8 cellular contexts compared by ENCODE assay signal in the genomic region with DNA sequence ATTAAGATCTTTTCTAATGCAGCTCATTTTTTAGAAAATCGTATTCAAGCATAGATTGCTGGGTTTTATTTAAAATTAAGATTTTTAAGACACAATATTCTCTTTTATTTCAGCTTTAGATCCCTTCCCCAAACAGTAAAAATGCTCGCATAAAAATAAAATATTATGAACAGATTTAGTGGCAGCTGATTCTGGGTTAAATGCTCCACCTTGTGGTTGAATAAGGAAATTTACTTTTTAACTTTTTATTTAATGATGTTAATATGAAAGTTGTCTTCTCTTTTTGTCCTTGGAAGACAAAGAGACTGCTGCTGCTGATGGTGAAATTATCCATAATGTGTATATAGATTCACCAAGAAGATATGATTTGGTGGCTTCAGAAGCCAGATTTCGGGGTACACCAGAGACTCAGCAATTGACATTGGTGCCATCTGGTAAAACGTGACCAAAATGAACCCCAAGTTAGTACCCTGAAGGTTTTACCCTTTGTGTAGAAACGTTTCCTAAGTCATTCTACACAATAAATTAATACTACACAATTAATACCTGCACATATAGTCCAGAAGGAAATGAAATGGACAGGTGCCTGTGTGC.
DNase-seq lines count a peak whose midpoint lies in the region; ATAC-seq and TF ChIP-seq lines count a peak whose summit lies in the region.

No MANE protein-coding gene starts in this region.

- TF ChIP-seq CTCF in fibroblast of lung (conservative IDR thresholded peaks at IDR 0.05 in 1 of 2, IDR thresholded peaks at IDR 0.05 in 1 of 2; ENCODE audit: low read depth in 1 of 2, low read length in 2 of 2) (peak; percentile 28 to 47), thyroid gland (IDR thresholded peaks at IDR 0.05) (peak in 5 of 6 experiments; percentile 20 to 63 (median 48))

- TF ChIP-seq POLR2A in thyroid gland (IDR thresholded peaks at IDR 0.05): no peak

- H3K27ac ChIP-seq in fibroblast of lung (ENCODE audit: insufficient read depth, low read length) (no peak overlapping the region), thyroid gland (no peak overlapping the region)

- no peak overlapping the region for H2AFZ ChIP-seq in fibroblast of lung (ENCODE audit: low read length)

- H3K27me3 ChIP-seq in fibroblast of lung (ENCODE audit: control insufficient read depth, insufficient read depth, low read length) (no peaks in the 10 kb centered on the region), thyroid gland (no peaks in the 10 kb centered on the region)

- no peaks in the 10 kb centered on the region for H4K20me1 ChIP-seq in fibroblast of lung (ENCODE audit: control insufficient read depth, extremely low read depth, insufficient read depth, low read length)

- H3K27me3 Mint-ChIP-seq in effector memory CD8-positive, alpha-beta T cell: peaks cover 0 to 11% of the 10 kb centered on the region in 2 donors

- no peak overlapping the region for H3K4me3 Mint-ChIP-seq in effector memory CD8-positive, alpha-beta T cell

- H3K4me1 ChIP-seq in fibroblast of lung (ENCODE audit: control insufficient read depth, extremely low read depth, insufficient read depth, low read length) (no peaks in the 10 kb centered on the region), thyroid gland (no peaks in the 10 kb centered on the region)

- H3K36me3 ChIP-seq in fibroblast of lung (ENCODE audit: control insufficient read depth, insufficient read depth, low read length) (no peaks in the 10 kb centered on the region), thyroid gland (no peaks in the 10 kb centered on the region)

- no peaks in the 10 kb centered on the region for H3K36me3 Mint-ChIP-seq in effector memory CD8-positive, alpha-beta T cell (ENCODE audit: insufficient read depth)

- no peaks in the 10 kb centered on the region for H3K79me2 ChIP-seq in fibroblast of lung (ENCODE audit: control insufficient read depth, insufficient read depth, low read length)

- DNase-seq in SKM-1 (lab: John Stamatoyannopoulos, UW; ENCODE audit: unreplicated experiment) (peak; percentile 39), SKM-1 treated with dmso at 0.1 percent for 144 hours (lab: John Stamatoyannopoulos, UW; ENCODE audit: unreplicated experiment) (no peak), OCI-M1 (lab: John Stamatoyannopoulos, UW) (peak; percentile 45), fibroblast of lung (ENCODE audit: low read depth in 2 of 2) (peak in 1 of 2 donors; percentile 53), thyroid gland (no peak), NCI-H524 treated with DMSO at 0.1 percent for 48 hours (lab: John Stamatoyannopoulos, UW) (no peak), epidermal melanocyte (ENCODE audit: insufficient read length, low spot score) (no peak)
- no peak for DNase-seq in effector memory CD8-positive, alpha-beta T cell

- H3K9ac ChIP-seq in fibroblast of lung (ENCODE audit: insufficient read depth, low read length): no peak overlapping the region

- peak overlapping the region; percentile 25 for H3K4me2 ChIP-seq in fibroblast of lung (ENCODE audit: extremely low read depth, insufficient read depth, low read length)

- no peak overlapping the region for H3K4me3 ChIP-seq in fibroblast of lung (replicated peaks in 1 of 4; ENCODE audit: control extremely low read depth in 1 of 4, insufficient read depth in 1 of 4, low read depth in 3 of 4, low read length in 4 of 4)
- no peak overlapping the region for H3K4me3 ChIP-seq in thyroid gland (replicated peaks in 1 of 3)

- H3K4me1 Mint-ChIP-seq in effector memory CD8-positive, alpha-beta T cell (ENCODE audit: low read depth in 2 of 2): no peaks in the 10 kb centered on the region

- H3K9me3 Mint-ChIP-seq in effector memory CD8-positive, alpha-beta T cell: no peaks in the 10 kb centered on the region

- intact Hi-C loops in thyroid gland (cut with DNase I): loop anchor here (5.0 to 10.0 kb wide), 2 partner anchors 832 to 1105 kb away; no protein-coding TSS in a partner anchor

- WGBS in thyroid gland, 2 donors: 23% methylated on average over 5 of the region's 5 CpGs

- H3K9me3 ChIP-seq in fibroblast of lung (ENCODE audit: control insufficient read depth, insufficient read depth, low read depth, low read length): no peaks in the 10 kb centered on the region
- no peaks in the 10 kb centered on the region for H3K9me3 ChIP-seq in thyroid gland

- H3K27ac Mint-ChIP-seq in effector memory CD8-positive, alpha-beta T cell: no peak overlapping the region

- ATAC-seq in effector memory CD8-positive, alpha-beta T cell (replicated peaks): no peak

Comparison
In these comparisons a context has a peak if more than half of its experiments do, and no peak if none do; other contexts are left out.
1. DNase-seq: peak in SKM-1 (single experiment) and OCI-M1 (single experiment); none in SKM-1 treated with dmso at 0.1 percent for 144 hours (single experiment), thyroid gland (0 of 2), NCI-H524 treated with DMSO at 0.1 percent for 48 hours (single experiment), effector memory CD8-positive, alpha-beta T cell (0 of 3) and epidermal melanocyte (single experiment).